ENCODE assay signal across 8 cellular contexts in the genomic region with DNA sequence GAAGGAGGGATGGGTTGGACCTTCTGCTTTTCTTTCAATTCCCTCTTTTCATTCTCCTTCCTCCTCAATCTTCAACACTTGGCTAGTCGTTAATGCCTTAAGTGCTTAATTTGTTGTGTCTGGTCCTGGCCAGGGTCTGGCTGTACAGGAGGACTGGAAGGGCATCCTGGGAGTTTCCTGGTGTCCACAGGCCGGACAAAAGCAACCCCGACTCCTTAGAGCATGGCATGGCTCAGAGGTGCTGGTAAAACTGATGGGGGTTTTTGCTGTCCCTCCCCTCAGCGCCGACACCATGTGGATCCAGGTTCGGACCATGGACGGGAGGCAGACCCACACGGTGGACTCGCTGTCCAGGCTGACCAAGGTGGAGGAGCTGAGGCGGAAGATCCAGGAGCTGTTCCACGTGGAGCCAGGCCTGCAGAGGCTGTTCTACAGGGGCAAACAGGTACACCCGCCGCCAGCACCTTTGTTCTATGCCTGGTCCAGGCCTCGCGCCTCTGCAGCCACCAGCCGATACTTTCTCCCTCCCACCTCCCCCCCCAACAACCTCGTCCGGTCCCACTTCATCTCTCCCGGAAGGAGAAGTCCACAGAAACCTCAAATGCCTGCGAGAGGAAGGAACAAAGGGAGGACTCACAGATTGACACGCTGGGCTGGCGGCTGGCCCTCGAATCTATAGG. TPM values are rescaled to one million over a fixed set of nuclear protein-coding genes. Genes with fewer than 3 reads are reported as not detected.
A peak's percentile ranks its signal among the peaks of the same experiment; 100 is the strongest.
DNase-seq lines count a peak whose midpoint lies in the region; TF ChIP-seq lines count a peak whose summit lies in the region.

No MANE protein-coding gene starts in this region.

- H3K4me1 ChIP-seq in iPS DF 6.9 (ENCODE audit: control insufficient read depth, insufficient read depth, low read length) = no peaks in the 10 kb centered on the region

- intact Hi-C loops in activated T-helper 2 cell treated with anti-CD3 and anti-CD28 coated beads, Interferon-gamma antibody, Interleukin-2, Interleukin-4, amounts not matched to agents 10 μg/mL and 5 μg/mL and 100 μg/mL, durations not matched to agents 14 hours and 24 hours and 36 hours (cut with micrococcal nuclease) = loop anchor here (2.0 kb wide), 2 partner anchors 38 to 96 kb away; no protein-coding TSS in a partner anchor

- peaks cover 48% of the 10 kb centered on the region for H3K36me3 Mint-ChIP-seq in activated T-helper 2 cell treated with anti-CD3 and anti-CD28 coated beads, Interferon-gamma antibody, Interleukin-2, Interleukin-4, amounts not matched to agents 10 μg/mL and 5 μg/mL and 100 μg/mL, durations not matched to agents 14 hours and 24 hours and 36 hours (ENCODE audit: low read depth)

- no peaks in the 10 kb centered on the region for H3K27me3 Mint-ChIP-seq in activated T-helper 2 cell treated with anti-CD3 and anti-CD28 coated beads, Interferon-gamma antibody, Interleukin-2, Interleukin-4, amounts not matched to agents 10 μg/mL and 5 μg/mL and 100 μg/mL, durations not matched to agents 14 hours and 24 hours and 36 hours (ENCODE audit: low read depth)

- no peak overlapping the region for H3K27ac ChIP-seq in iPS DF 6.9 (ENCODE audit: low read length)
- H3K27ac ChIP-seq in skin epidermis = peak overlapping the region in 19 of 21 experiments; percentile 10 to 84 (median 70)

- WGBS in iPS DF 6.9 (ENCODE audit: insufficient coverage, insufficient read length) = no CpG with 5 or more reads among the region's 23 CpGs

- peaks cover 5% of the 10 kb centered on the region; the same call in 1 of the 2 replicates for H3K36me3 ChIP-seq in iPS DF 6.9 (ENCODE audit: control insufficient read depth, insufficient read depth, low read length)

- peak; percentile 76 for DNase-seq in SIG-M5 treated with dmso at 0.1 percent for 504 hours (lab: John Stamatoyannopoulos, UW; ENCODE audit: unreplicated experiment)
- no peak for DNase-seq in SIG-M5 (lab: John Stamatoyannopoulos, UW)
- no peak for DNase-seq in LNCaP clone FGC (ENCODE audit: low read depth)
- peak; percentile 16 for DNase-seq in activated T-helper 2 cell treated with anti-CD3 and anti-CD28 coated beads, Interferon-gamma antibody, Interleukin-2, Interleukin-4, amounts not matched to agents 10 μg/mL and 5 μg/mL and 100 μg/mL, durations not matched to agents 14 hours and 24 hours and 36 hours (ENCODE audit: low spot score)
- no peak for DNase-seq in iPS DF 6.9 (ENCODE audit: low read depth, low spot score)
- no peak for DNase-seq in ecto neural progenitor cell (ENCODE audit: low spot score)
- DNase-seq in GM19238 (ENCODE audit: insufficient read length, low spot score) = no peak

- peaks cover 46% of the 10 kb centered on the region for H3K4me1 Mint-ChIP-seq in activated T-helper 2 cell treated with anti-CD3 and anti-CD28 coated beads, Interferon-gamma antibody, Interleukin-2, Interleukin-4, amounts not matched to agents 10 μg/mL and 5 μg/mL and 100 μg/mL, durations not matched to agents 14 hours and 24 hours and 36 hours (ENCODE audit: low read depth)

- peak overlapping the region; percentile 57 for H3K4me3 ChIP-seq in LNCaP clone FGC (ENCODE audit: low read depth, low read length)
- H3K4me3 ChIP-seq in iPS DF 6.9 (ENCODE audit: low read length) = peak overlapping the region; percentile 100; the same call in 1 of the 2 replicates
- peak overlapping the region; percentile 40 to 80 (median 62) for H3K4me3 ChIP-seq in skin epidermis

- no peak for TF ChIP-seq CTCF in LNCaP clone FGC (IDR thresholded peaks at IDR 0.05; ENCODE audit: control insufficient read depth, extremely low read depth, insufficient read depth)

- peak overlapping the region; percentile 84 for H3K27ac Mint-ChIP-seq in activated T-helper 2 cell treated with anti-CD3 and anti-CD28 coated beads, Interferon-gamma antibody, Interleukin-2, Interleukin-4, amounts not matched to agents 10 μg/mL and 5 μg/mL and 100 μg/mL, durations not matched to agents 14 hours and 24 hours and 36 hours

- no peaks in the 10 kb centered on the region for H3K27me3 ChIP-seq in iPS DF 6.9 (ENCODE audit: control insufficient read depth, insufficient read depth, low read length)

- peak overlapping the region; percentile 88 for H3K4me3 Mint-ChIP-seq in activated T-helper 2 cell treated with anti-CD3 and anti-CD28 coated beads, Interferon-gamma antibody, Interleukin-2, Interleukin-4, amounts not matched to agents 10 μg/mL and 5 μg/mL and 100 μg/mL, durations not matched to agents 14 hours and 24 hours and 36 hours (ENCODE audit: low read depth)

- no peaks in the 10 kb centered on the region for H3K9me3 ChIP-seq in iPS DF 6.9 (ENCODE audit: control insufficient read depth, insufficient read depth, low read length)

- H3K9me3 Mint-ChIP-seq in activated T-helper 2 cell treated with anti-CD3 and anti-CD28 coated beads, Interferon-gamma antibody, Interleukin-2, Interleukin-4, amounts not matched to agents 10 μg/mL and 5 μg/mL and 100 μg/mL, durations not matched to agents 14 hours and 24 hours and 36 hours = no peaks in the 10 kb centered on the region

RNA-seq across cellular contexts. Expression of a gene that starts 1.4 kb away (rescaled TPM):
- total RNA-seq in activated T-helper 2 cell treated with anti-CD3 and anti-CD28 coated beads, Interferon-gamma antibody, Interleukin-2, Interleukin-4, amounts not matched to agents 10 μg/mL and 5 μg/mL and 100 μg/mL, durations not matched to agents 14 hours and 24 hours and 36 hours = 137 and 138 TPM in 2 replicates

RNA-seq across cellular contexts. Expression of a gene that starts 8.0 kb away (rescaled TPM):
- total RNA-seq in activated T-helper 2 cell treated with anti-CD3 and anti-CD28 coated beads, Interferon-gamma antibody, Interleukin-2, Interleukin-4, amounts not matched to agents 10 μg/mL and 5 μg/mL and 100 μg/mL, durations not matched to agents 14 hours and 24 hours and 36 hours = 0.23 and 0.27 TPM in 2 replicates

RNA-seq across cellular contexts. Expression of a gene that starts 43.3 kb away (rescaled TPM):
- total RNA-seq in activated T-helper 2 cell treated with anti-CD3 and anti-CD28 coated beads, Interferon-gamma antibody, Interleukin-2, Interleukin-4, amounts not matched to agents 10 μg/mL and 5 μg/mL and 100 μg/mL, durations not matched to agents 14 hours and 24 hours and 36 hours = 55.3 and 61.8 TPM in 2 replicates

RNA-seq across cellular contexts. Expression of a gene that starts 58.2 kb away (rescaled TPM):
- total RNA-seq in activated T-helper 2 cell treated with anti-CD3 and anti-CD28 coated beads, Interferon-gamma antibody, Interleukin-2, Interleukin-4, amounts not matched to agents 10 μg/mL and 5 μg/mL and 100 μg/mL, durations not matched to agents 14 hours and 24 hours and 36 hours = 51.7 and 54.3 TPM in 2 replicates

Comparison
In these comparisons a context has a peak if more than half of its experiments do, and no peak if none do; other contexts are left out.
1. DNase-seq: peak in SIG-M5 treated with dmso at 0.1 percent for 504 hours (single experiment) and activated T-helper 2 cell treated with anti-CD3 and anti-CD28 coated beads, Interferon-gamma antibody, Interleukin-2, Interleukin-4, amounts not matched to agents 10 μg/mL and 5 μg/mL and 100 μg/mL, durations not matched to agents 14 hours and 24 hours and 36 hours (single experiment); none in SIG-M5 (single experiment), LNCaP clone FGC (single experiment), iPS DF 6.9 (single experiment), ecto neural progenitor cell (single experiment) and GM19238 (single experiment).
2. Peak in every context shown above with its lines, with median percentiles within 50 percentile points of each other: H3K4me3 ChIP-seq.